Comparison of ENCODE assay signal across 8 cellular contexts in genomic region chr17:75152971-75153853, GRCh38. TPM values are rescaled to one million over a fixed set of nuclear protein-coding genes. Genes with fewer than 3 reads are reported as not detected.
DNase-seq lines count a peak whose midpoint lies in the region; ATAC-seq, FAIRE-seq and TF ChIP-seq lines count a peak whose summit lies in the region.

No MANE protein-coding gene starts in this region.

- H3K9ac ChIP-seq in DND-41 (ENCODE audit: low read depth, low read length) = peak overlapping the region; percentile 92
- H3K9ac ChIP-seq in iPS-18a (ENCODE audit: low read length) = peak overlapping the region; percentile 86

- H3K36me3 Mint-ChIP-seq in activated naive CD4-positive, alpha-beta T cell treated with anti-CD3 and anti-CD28 coated beads, Interleukin-2, amount 50 U/mL, for 72 hours = peaks cover 18 to 32% of the 10 kb centered on the region in 2 donors

- WGBS in small intestine, 3 donors = 3 to 4% (median 3%) methylated on average over 36 of the region's 36 CpGs

- H3K9me3 Mint-ChIP-seq in activated naive CD4-positive, alpha-beta T cell treated with anti-CD3 and anti-CD28 coated beads, Interleukin-2, amount 50 U/mL, for 72 hours = no peaks in the 10 kb centered on the region

- H3K27ac ChIP-seq in DND-41 (ENCODE audit: low read length) (peak overlapping the region; percentile 85), iPS-18a (ENCODE audit: low read length) (peak overlapping the region; percentile 93), small intestine (ENCODE audit: low read depth in 1 of 2, low read length in 1 of 2) (peak overlapping the region; percentile 81 to 95)

- no peak for TF ChIP-seq CTCF in DND-41 (IDR thresholded peaks at IDR 0.05; ENCODE audit: borderline replicate concordance, extremely low read depth, low read length, poor library complexity, severe bottlenecking)

- ATAC-seq in DND-41 (ENCODE audit: insufficient read depth, low read depth) (no peak), HG03196 (IDR thresholded peaks at IDR 0.05; ENCODE audit: unreplicated experiment) (peak; percentile 6), GM21423 (IDR thresholded peaks at IDR 0.05; ENCODE audit: unreplicated experiment) (no peak), GM18873 (IDR thresholded peaks at IDR 0.05; ENCODE audit: low FRiP score, unreplicated experiment) (no peak)
- no peak for ATAC-seq in activated naive CD4-positive, alpha-beta T cell treated with anti-CD3 and anti-CD28 coated beads, Interleukin-2, amount 50 U/mL, for 72 hours

- H4K20me1 ChIP-seq in DND-41 (ENCODE audit: insufficient read depth, low read length) = peaks cover 17% of the 10 kb centered on the region; the same call in 1 of the 2 replicates

- peak overlapping the region; percentile 93 to 94 for H3K27ac Mint-ChIP-seq in activated naive CD4-positive, alpha-beta T cell treated with anti-CD3 and anti-CD28 coated beads, Interleukin-2, amount 50 U/mL, for 72 hours

- peak; percentile 53 for DNase-seq in DND-41
- peak; percentile 40 for DNase-seq in NOMO-1 treated with dmso at 0.1 percent for 144 hours (lab: John Stamatoyannopoulos, UW; ENCODE audit: unreplicated experiment)
- peak; percentile 33 to 55 for DNase-seq in activated naive CD4-positive, alpha-beta T cell treated with anti-CD3 and anti-CD28 coated beads, Interleukin-2, amount 50 U/mL, for 72 hours (ENCODE audit: low spot score in 2 of 2)
- DNase-seq in small intestine = peak; percentile 91

- H3K4me2 ChIP-seq in DND-41 (ENCODE audit: insufficient read depth, low read length) = peak overlapping the region; percentile 67

- H3K4me1 ChIP-seq in DND-41 (ENCODE audit: insufficient read depth, low read length) = peaks cover 30% of the 10 kb centered on the region
- peaks cover 18% of the 10 kb centered on the region for H3K4me1 ChIP-seq in iPS-18a (ENCODE audit: control insufficient read depth, low read depth, low read length)
- H3K4me1 ChIP-seq in small intestine (ENCODE audit: control insufficient read depth in 2 of 2, insufficient read depth in 1 of 2, low read depth in 1 of 2, low read length in 1 of 2) = peaks cover 3 to 4% of the 10 kb centered on the region in 2 donors

- H2AFZ ChIP-seq in DND-41 (ENCODE audit: low read depth, low read length) = peak overlapping the region; percentile 71

- no peak for FAIRE-seq in small intestine (lab: Jason Lieb, UNC)

- H3K36me3 ChIP-seq in DND-41 (ENCODE audit: insufficient read depth, low read length) (peaks cover 14% of the 10 kb centered on the region), iPS-18a (ENCODE audit: control insufficient read depth, low read depth, low read length) (peaks cover 7% of the 10 kb centered on the region), small intestine (ENCODE audit: control insufficient read depth in 2 of 2, insufficient read depth in 2 of 2, low read length in 2 of 2) (peaks cover 0 to 2% of the 10 kb centered on the region in 2 donors)

- peaks cover 58% of the 10 kb centered on the region for H3K79me2 ChIP-seq in DND-41 (ENCODE audit: insufficient read depth, low read length)

- H3K4me3 ChIP-seq in DND-41 (ENCODE audit: low read depth in 1 of 2, low read length in 2 of 2) = peak overlapping the region; percentile 92 to 98
- H3K4me3 ChIP-seq in iPS-18a (ENCODE audit: low read length) = peak overlapping the region; percentile 88
- H3K4me3 ChIP-seq in small intestine (ENCODE audit: low read depth in 1 of 2, low read length in 2 of 2) = peak overlapping the region; percentile 95 to 98

- no peaks in the 10 kb centered on the region for H3K27me3 ChIP-seq in DND-41 (ENCODE audit: insufficient read depth, low read length, poor library complexity)
- no peaks in the 10 kb centered on the region for H3K27me3 ChIP-seq in iPS-18a (ENCODE audit: control insufficient read depth, insufficient read depth, low read length)
- no peaks in the 10 kb centered on the region for H3K27me3 ChIP-seq in small intestine (ENCODE audit: control insufficient read depth in 2 of 2, insufficient read depth in 2 of 2, low read length in 2 of 2)

- H3K9me3 ChIP-seq in DND-41 (ENCODE audit: insufficient read depth, low read length, severe bottlenecking) = no peaks in the 10 kb centered on the region
- no peaks in the 10 kb centered on the region for H3K9me3 ChIP-seq in iPS-18a (ENCODE audit: control insufficient read depth, low read depth, low read length)
- no peaks in the 10 kb centered on the region for H3K9me3 ChIP-seq in small intestine (ENCODE audit: control insufficient read depth, low read depth)

RNA-seq across cellular contexts. Expression of gene JPT1, which starts 1.1 kb away (rescaled TPM):
- 100 to 1,000 TPM; 216 to 232 TPM for total RNA-seq in activated naive CD4-positive, alpha-beta T cell treated with anti-CD3 and anti-CD28 coated beads, Interleukin-2, amount 50 U/mL, for 72 hours
- 100 to 1,000 TPM; 377 to 758 (median 449) TPM for polyA plus RNA-seq in small intestine

RNA-seq across cellular contexts. Expression of gene NT5C, which starts 21.7 kb away (rescaled TPM):
- total RNA-seq in activated naive CD4-positive, alpha-beta T cell treated with anti-CD3 and anti-CD28 coated beads, Interleukin-2, amount 50 U/mL, for 72 hours = 10 to 100 TPM; 51.7 to 52.8 TPM
- 100 to 1,000 TPM in 2 of 3 donors, 10 to 100 TPM in 1; 91.2 to 169 (median 130) TPM for polyA plus RNA-seq in small intestine

RNA-seq across cellular contexts. Expression of gene SUMO2, which starts 29.5 kb away (rescaled TPM):
- 100 to 1,000 TPM; 557 to 621 TPM for total RNA-seq in activated naive CD4-positive, alpha-beta T cell treated with anti-CD3 and anti-CD28 coated beads, Interleukin-2, amount 50 U/mL, for 72 hours
- polyA plus RNA-seq in small intestine = 10 to 100 TPM; 64.3 to 76.1 (median 67.8) TPM

RNA-seq across cellular contexts. Expression of gene ARMC7, which starts 43.4 kb away (rescaled TPM):
- 1 to 10 TPM; 7.0 to 9.9 TPM for total RNA-seq in activated naive CD4-positive, alpha-beta T cell treated with anti-CD3 and anti-CD28 coated beads, Interleukin-2, amount 50 U/mL, for 72 hours
- 10 to 100 TPM; 14.2 to 24.8 (median 23.2) TPM for polyA plus RNA-seq in small intestine

RNA-seq across cellular contexts. Expression of gene NUP85, which starts 52.3 kb away (rescaled TPM):
- 100 to 1,000 TPM; 108 to 146 TPM for total RNA-seq in activated naive CD4-positive, alpha-beta T cell treated with anti-CD3 and anti-CD28 coated beads, Interleukin-2, amount 50 U/mL, for 72 hours
- polyA plus RNA-seq in small intestine = 10 to 100 TPM; 39.4 to 49.6 (median 46.3) TPM

Comparison
In these comparisons a context has a peak if more than half of its experiments do, and no peak if none do; other contexts are left out.
1. DNase-seq: peak in every context shown above with its lines; median percentile 91 in small intestine; 53 in DND-41; 44 in activated naive CD4-positive, alpha-beta T cell treated with anti-CD3 and anti-CD28 coated beads, Interleukin-2, amount 50 U/mL, for 72 hours; 40 in NOMO-1 treated with dmso at 0.1 percent for 144 hours.